ENCODE assay signal across 16 cellular contexts in genomic region chr2:217415316-217415715, GRCh38.
DNase-seq lines count a peak whose midpoint lies in the region; ATAC-seq and TF ChIP-seq lines count a peak whose summit lies in the region.
"Had no signal": no experiment of that assay in that cellular context is flagged by ENCODE, and none has a peak within 500 bp of the region (broad histone marks: within the 10 kb centered on the region; RNA-seq: fewer than 3 reads in every experiment).

No MANE protein-coding gene starts in this region.

- no peak overlapping the region for H3K4me3 ChIP-seq in heart left ventricle
- H3K4me3 ChIP-seq in osteoblast (ENCODE audit: insufficient read depth, low read length) = no peak overlapping the region
- H3K4me3 ChIP-seq in dorsolateral prefrontal cortex = no peak overlapping the region
- H3K4me3 ChIP-seq: BLaER1, gastrocnemius medialis had no signal

- H3K27ac ChIP-seq in heart left ventricle (no peak overlapping the region), osteoblast (ENCODE audit: low read depth, low read length) (no peak overlapping the region), dorsolateral prefrontal cortex (no peak overlapping the region)
- H3K27ac ChIP-seq: BLaER1, gastrocnemius medialis had no signal

- no peaks in the 10 kb centered on the region for H3K9me3 ChIP-seq in heart left ventricle
- no peaks in the 10 kb centered on the region for H3K9me3 ChIP-seq in osteoblast (ENCODE audit: low read depth, low read length)
- H3K9me3 ChIP-seq: BLaER1, gastrocnemius medialis had no signal

- H2AFZ ChIP-seq in osteoblast (ENCODE audit: low read length) = no peak overlapping the region

- no peak for TF ChIP-seq POLR2A in heart left ventricle (IDR thresholded peaks at IDR 0.05)

- intact Hi-C loops in heart left ventricle (cut with DNase I) = no loop called here
- intact Hi-C loops in dorsolateral prefrontal cortex (cut with DNase I) = no loop called here

- no peaks in the 10 kb centered on the region for H3K79me2 ChIP-seq in osteoblast (ENCODE audit: insufficient read depth, low read length)

- WGBS in heart left ventricle, 4 donors = 88 to 94% (median 93%) methylated on average over 1 of the region's 1 CpG

- no peak for TF ChIP-seq CTCF in heart left ventricle (IDR thresholded peaks at IDR 0.05)
- TF ChIP-seq CTCF in osteoblast (IDR thresholded peaks at IDR 0.05; ENCODE audit: extremely low read depth, low read depth, low read length) = no peak
- TF ChIP-seq CTCF in dorsolateral prefrontal cortex (IDR thresholded peaks at IDR 0.05 in 54 of 56, conservative IDR thresholded peaks at IDR 0.05 in 2 of 56; ENCODE audit: low read depth in 1 of 56, partially characterized antibody in 56 of 56) = no peak

- ATAC-seq in GM18867 (IDR thresholded peaks at IDR 0.05; ENCODE audit: unreplicated experiment) (peak; percentile 83), GM21529 (IDR thresholded peaks at IDR 0.05; ENCODE audit: unreplicated experiment) (peak; percentile 97), HG03103 (IDR thresholded peaks at IDR 0.05; ENCODE audit: low read depth, unreplicated experiment) (peak; percentile 76), heart left ventricle (no peak)
- ATAC-seq: gastrocnemius medialis, left cardiac atrium had no signal

- H3K4me1 ChIP-seq in heart left ventricle (peaks cover 0 to 46% (median 20%) of the 10 kb centered on the region in 12 donors), osteoblast (ENCODE audit: insufficient read depth, low read length) (peaks cover 21% of the 10 kb centered on the region)

- H3K36me3 ChIP-seq in heart left ventricle (no peaks in the 10 kb centered on the region), osteoblast (ENCODE audit: insufficient read depth, low read length) (no peaks in the 10 kb centered on the region)
- H3K36me3 ChIP-seq: BLaER1, gastrocnemius medialis had no signal

- no peaks in the 10 kb centered on the region for H4K20me1 ChIP-seq in osteoblast (ENCODE audit: insufficient read depth, low read length)
- H4K20me1 ChIP-seq: BLaER1 had no signal

- no peak overlapping the region for H3K4me2 ChIP-seq in osteoblast (ENCODE audit: insufficient read depth, low read length)
- H3K4me2 ChIP-seq: BLaER1 had no signal

- H3K27me3 ChIP-seq in heart left ventricle (no peaks in the 10 kb centered on the region), osteoblast (ENCODE audit: insufficient read depth, low read length) (no peaks in the 10 kb centered on the region), dorsolateral prefrontal cortex (no peaks in the 10 kb centered on the region)
- H3K27me3 ChIP-seq: BLaER1, gastrocnemius medialis had no signal

- peak; percentile 3 for DNase-seq in RPMI8226
- DNase-seq in heart left ventricle = no peak
- DNase-seq in osteoblast (ENCODE audit: insufficient read length, low spot score, missing footprints) = no peak
- no peak for DNase-seq in kidney glomerular epithelial cell (lab: John Stamatoyannopoulos, UW)
- no peak for DNase-seq in dorsolateral prefrontal cortex
- DNase-seq: effector CD8-positive, alpha-beta T cell; gastrocnemius medialis; GOT3; IMR-90; left cardiac atrium; NCI-H2029 treated with DMSO at 0.1 percent for 48 hours; stimulated activated CD4-positive, alpha-beta T cell treated with anti-CD3 and anti-CD28 coated beads, Interleukin-12 subunit alpha, Interleukin-12 subunit beta, amount 100 ng/mL, for 4 hours had no signal

Comparison
In these comparisons a context has a peak if more than half of its experiments do, and no peak if none do; other contexts are left out.
1. ATAC-seq: peak in GM18867 (single experiment), GM21529 (single experiment) and HG03103 (single experiment); none in heart left ventricle (0 of 4).